Comparison of ENCODE assay signal across 22 cellular contexts in the genomic region with DNA sequence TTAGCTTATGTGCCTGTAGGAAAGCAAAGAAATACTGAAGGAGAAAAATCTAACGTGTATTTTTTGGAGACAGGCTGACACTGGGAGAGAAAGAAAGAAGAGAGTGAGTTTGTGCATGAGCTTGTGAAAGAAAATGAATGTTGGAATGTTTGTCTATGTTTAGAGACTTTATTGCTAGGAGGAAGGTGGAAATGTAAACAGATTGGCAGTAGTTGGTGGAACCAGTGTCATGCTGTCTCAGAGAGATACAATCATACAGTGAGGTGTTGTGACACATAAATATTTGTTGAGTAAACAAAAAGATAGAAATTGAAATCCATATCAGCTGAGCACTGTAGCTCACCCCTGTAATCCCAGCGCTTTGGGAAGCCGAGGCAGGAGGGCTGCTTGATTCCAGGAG.
DNase-seq lines count a peak whose midpoint lies in the region; ATAC-seq and TF ChIP-seq lines count a peak whose summit lies in the region.
"Had no signal": no experiment of that assay in that cellular context is flagged by ENCODE, and none has a peak within 500 bp of the region (broad histone marks: within the 10 kb centered on the region; RNA-seq: fewer than 3 reads in every experiment).

No MANE protein-coding gene starts in this region.

- no peak for ATAC-seq in HG02763 (IDR thresholded peaks at IDR 0.05; ENCODE audit: unreplicated experiment)
- ATAC-seq in HG03039 (IDR thresholded peaks at IDR 0.05; ENCODE audit: unreplicated experiment), result no peak
- ATAC-seq: A549 had no signal

- no peak overlapping the region; the same call in 1 of the 2 replicates for H3K4me3 ChIP-seq in LNCaP clone FGC (ENCODE audit: low read depth, low read length)
- H3K4me3 ChIP-seq: A549; BLaER1 treated with 17β-estradiol and CSF1 and Interleukin-3, amounts not matched to agents 10 nM and 100 nM; GM23248 had no signal

- DNase-seq in SIG-M5 treated with dmso at 0.1 percent for 504 hours (lab: John Stamatoyannopoulos, UW; ENCODE audit: unreplicated experiment) (peak; percentile 19), SIG-M5 (lab: John Stamatoyannopoulos, UW) (no peak), DMS53 (lab: John Stamatoyannopoulos, UW) (peak; percentile 75), LNCaP clone FGC (ENCODE audit: low read depth) (peak; percentile 82)
- no peak for DNase-seq in activated naive CD4-positive, alpha-beta T cell (lab: John Stamatoyannopoulos, UW)
- DNase-seq: 8988T; ACHN; AML-193; BE2C; Caco-2; CD4-positive, alpha-beta T cell; CD8-positive, alpha-beta memory T cell; DMS153; DMS79 treated with DMSO at 0.1 percent for 48 hours; GF-D8; GM23248; H7; HCEC 1CT had no signal

- TF ChIP-seq CTCF in LNCaP clone FGC (IDR thresholded peaks at IDR 0.05; ENCODE audit: control insufficient read depth, extremely low read depth, insufficient read depth), result no peak

Comparison
In these comparisons a context has a peak if more than half of its experiments do, and no peak if none do; other contexts are left out.
1. DNase-seq: peak in SIG-M5 treated with dmso at 0.1 percent for 504 hours (single experiment), DMS53 (single experiment) and LNCaP clone FGC (single experiment); none in SIG-M5 (single experiment) and activated naive CD4-positive, alpha-beta T cell (0 of 4).